In the genomic region with DNA sequence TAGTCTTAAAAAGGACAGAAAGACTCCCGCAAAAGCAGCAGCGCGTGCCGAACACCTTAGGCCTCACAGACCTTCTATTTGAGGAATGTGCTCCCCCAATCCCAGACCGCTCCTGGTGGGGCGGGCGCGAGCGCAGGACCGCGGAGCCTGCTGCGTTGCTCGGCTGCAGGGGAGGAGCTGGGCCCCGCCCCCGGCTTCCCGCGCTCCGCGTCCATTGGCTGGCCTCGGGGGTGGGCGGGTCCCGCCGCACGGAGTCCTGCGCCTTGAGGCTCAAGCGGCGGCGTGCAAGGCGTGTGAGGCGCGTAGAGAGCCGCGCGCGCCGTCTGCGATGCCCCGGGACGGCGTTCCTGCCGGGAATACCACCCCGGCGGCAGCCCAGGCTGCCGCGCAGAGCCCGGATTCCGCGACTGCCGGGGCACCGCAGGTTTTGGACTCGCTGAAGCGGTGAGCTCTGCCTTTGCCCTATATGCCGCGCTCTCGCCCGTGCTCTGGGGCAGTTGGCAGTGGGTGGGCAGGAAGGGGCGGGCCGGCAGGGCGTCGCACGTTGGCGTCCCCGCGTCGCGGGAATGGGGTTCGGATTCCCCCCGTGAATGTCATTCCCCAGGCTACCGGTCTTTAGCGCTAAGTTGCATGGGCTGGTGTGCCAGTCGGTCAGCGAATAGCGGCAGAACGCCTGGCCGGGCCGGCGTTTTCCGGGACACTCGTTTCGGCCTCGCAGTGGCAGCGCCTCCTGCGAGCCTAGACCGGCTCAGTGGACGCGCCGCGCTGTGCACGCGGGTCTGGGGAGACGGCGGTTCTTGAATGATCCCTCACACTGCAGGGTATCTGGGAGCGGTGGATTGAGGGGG, we compare ENCODE assay signal across 1 cellular context.
A peak's percentile ranks its signal among the peaks of the same experiment; 100 is the strongest.
TF ChIP-seq lines count a peak whose summit lies in the region.

No MANE protein-coding gene starts in this region.

TF ChIP-seq in HepG2, 621 proteins besides CTCF, POLR2A, EP300 and RAD21 (continued from another document and continues in another):
- TF ChIP-seq ZNF281 (CRISPR knock-in tag; IDR thresholded peaks at IDR 0.05; ENCODE audit: borderline replicate concordance) (no peak; the same call in 1 of the 2 replicates), AKAP8 (CRISPR knock-in tag; IDR thresholded peaks at IDR 0.05) (no peak), NFYC (CRISPR knock-in tag; IDR thresholded peaks at IDR 0.05) (peak; percentile 84), ZNF841 (CRISPR knock-in tag; IDR thresholded peaks at IDR 0.05; ENCODE audit: borderline replicate concordance) (0 out of 2 replicates have a peak, but pooled peaks have one; percentile 81), IKZF4 (CRISPR knock-in tag; IDR thresholded peaks at IDR 0.05; ENCODE audit: borderline replicate concordance, low read depth, not compliant biosample characterization) (peak; percentile 96), MXD4 (CRISPR knock-in tag; IDR thresholded peaks at IDR 0.05) (no peak), NONO (IDR thresholded peaks at IDR 0.05) (no peak), NONO (CRISPR knock-in tag; conservative IDR thresholded peaks at IDR 0.05) (no peak), ZZZ3 (CRISPR knock-in tag; IDR thresholded peaks at IDR 0.05; ENCODE audit: borderline replicate concordance) (no peak), ATF5 (CRISPR knock-in tag; IDR thresholded peaks at IDR 0.05; ENCODE audit: low read depth) (peak; percentile 75; the same call in 1 of the 2 replicates), ZKSCAN8 (CRISPR knock-in tag; IDR thresholded peaks at IDR 0.05; ENCODE audit: borderline replicate concordance) (no peak), ZNF737 (CRISPR knock-in tag; IDR thresholded peaks at IDR 0.05; ENCODE audit: borderline replicate concordance) (no peak), REXO4 (CRISPR knock-in tag; IDR thresholded peaks at IDR 0.05; ENCODE audit: borderline replicate concordance) (peak; percentile 90; the same call in 1 of the 2 replicates), SP2 (CRISPR knock-in tag; IDR thresholded peaks at IDR 0.05) (peak; percentile 63; the same call in 1 of the 2 replicates), ARID4A (CRISPR knock-in tag; IDR thresholded peaks at IDR 0.05; ENCODE audit: borderline replicate concordance) (peak; percentile 62; the same call in 1 of the 2 replicates), NFYB (CRISPR knock-in tag; IDR thresholded peaks at IDR 0.05) (peak; percentile 89), TEAD2 (CRISPR knock-in tag; IDR thresholded peaks at IDR 0.05) (no peak), EEA1 (CRISPR knock-in tag; IDR thresholded peaks at IDR 0.05; ENCODE audit: borderline replicate concordance) (no peak), PTBP1 (IDR thresholded peaks at IDR 0.05; ENCODE audit: low read depth, low read length, poor library complexity, severe bottlenecking) (no peak), USF2 (IDR thresholded peaks at IDR 0.05; ENCODE audit: low read depth, low read length) (no peak), USF2 (CRISPR knock-in tag; IDR thresholded peaks at IDR 0.05; ENCODE audit: borderline replicate concordance) (no peak), ZNF891 (CRISPR knock-in tag; IDR thresholded peaks at IDR 0.05) (0 out of 2 replicates have a peak, but pooled peaks have one; percentile 59), ERF (CRISPR knock-in tag; IDR thresholded peaks at IDR 0.05) (peak; percentile 84), NFKBIZ (CRISPR knock-in tag; IDR thresholded peaks at IDR 0.05) (0 out of 2 replicates have a peak, but pooled peaks have one; percentile 25)
- TF ChIP-seq, protein P1, sequence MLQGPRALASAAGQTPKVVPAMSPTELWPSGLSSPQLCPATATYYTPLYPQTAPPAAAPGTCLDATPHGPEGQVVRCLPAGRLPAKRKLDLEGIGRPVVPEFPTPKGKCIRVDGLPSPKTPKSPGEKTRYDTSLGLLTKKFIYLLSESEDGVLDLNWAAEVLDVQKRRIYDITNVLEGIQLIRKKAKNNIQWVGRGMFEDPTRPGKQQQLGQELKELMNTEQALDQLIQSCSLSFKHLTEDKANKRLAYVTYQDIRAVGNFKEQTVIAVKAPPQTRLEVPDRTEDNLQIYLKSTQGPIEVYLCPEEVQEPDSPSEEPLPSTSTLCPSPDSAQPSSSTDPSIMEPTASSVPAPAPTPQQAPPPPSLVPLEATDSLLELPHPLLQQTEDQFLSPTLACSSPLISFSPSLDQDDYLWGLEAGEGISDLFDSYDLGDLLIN (CRISPR knock-in tag; IDR thresholded peaks at IDR 0.05; ENCODE audit: borderline replicate concordance) = peak; percentile 60; the same call in 1 of the 2 replicates
- TF ChIP-seq, protein P2, sequence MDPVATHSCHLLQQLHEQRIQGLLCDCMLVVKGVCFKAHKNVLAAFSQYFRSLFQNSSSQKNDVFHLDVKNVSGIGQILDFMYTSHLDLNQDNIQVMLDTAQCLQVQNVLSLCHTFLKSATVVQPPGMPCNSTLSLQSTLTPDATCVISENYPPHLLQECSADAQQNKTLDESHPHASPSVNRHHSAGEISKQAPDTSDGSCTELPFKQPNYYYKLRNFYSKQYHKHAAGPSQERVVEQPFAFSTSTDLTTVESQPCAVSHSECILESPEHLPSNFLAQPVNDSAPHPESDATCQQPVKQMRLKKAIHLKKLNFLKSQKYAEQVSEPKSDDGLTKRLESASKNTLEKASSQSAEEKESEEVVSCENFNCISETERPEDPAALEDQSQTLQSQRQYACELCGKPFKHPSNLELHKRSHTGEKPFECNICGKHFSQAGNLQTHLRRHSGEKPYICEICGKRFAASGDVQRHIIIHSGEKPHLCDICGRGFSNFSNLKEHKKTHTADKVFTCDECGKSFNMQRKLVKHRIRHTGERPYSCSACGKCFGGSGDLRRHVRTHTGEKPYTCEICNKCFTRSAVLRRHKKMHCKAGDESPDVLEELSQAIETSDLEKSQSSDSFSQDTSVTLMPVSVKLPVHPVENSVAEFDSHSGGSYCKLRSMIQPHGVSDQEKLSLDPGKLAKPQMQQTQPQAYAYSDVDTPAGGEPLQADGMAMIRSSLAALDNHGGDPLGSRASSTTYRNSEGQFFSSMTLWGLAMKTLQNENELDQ (CRISPR knock-in tag; IDR thresholded peaks at IDR 0.05; ENCODE audit: borderline replicate concordance) = no peak
- TF ChIP-seq, protein P3, sequence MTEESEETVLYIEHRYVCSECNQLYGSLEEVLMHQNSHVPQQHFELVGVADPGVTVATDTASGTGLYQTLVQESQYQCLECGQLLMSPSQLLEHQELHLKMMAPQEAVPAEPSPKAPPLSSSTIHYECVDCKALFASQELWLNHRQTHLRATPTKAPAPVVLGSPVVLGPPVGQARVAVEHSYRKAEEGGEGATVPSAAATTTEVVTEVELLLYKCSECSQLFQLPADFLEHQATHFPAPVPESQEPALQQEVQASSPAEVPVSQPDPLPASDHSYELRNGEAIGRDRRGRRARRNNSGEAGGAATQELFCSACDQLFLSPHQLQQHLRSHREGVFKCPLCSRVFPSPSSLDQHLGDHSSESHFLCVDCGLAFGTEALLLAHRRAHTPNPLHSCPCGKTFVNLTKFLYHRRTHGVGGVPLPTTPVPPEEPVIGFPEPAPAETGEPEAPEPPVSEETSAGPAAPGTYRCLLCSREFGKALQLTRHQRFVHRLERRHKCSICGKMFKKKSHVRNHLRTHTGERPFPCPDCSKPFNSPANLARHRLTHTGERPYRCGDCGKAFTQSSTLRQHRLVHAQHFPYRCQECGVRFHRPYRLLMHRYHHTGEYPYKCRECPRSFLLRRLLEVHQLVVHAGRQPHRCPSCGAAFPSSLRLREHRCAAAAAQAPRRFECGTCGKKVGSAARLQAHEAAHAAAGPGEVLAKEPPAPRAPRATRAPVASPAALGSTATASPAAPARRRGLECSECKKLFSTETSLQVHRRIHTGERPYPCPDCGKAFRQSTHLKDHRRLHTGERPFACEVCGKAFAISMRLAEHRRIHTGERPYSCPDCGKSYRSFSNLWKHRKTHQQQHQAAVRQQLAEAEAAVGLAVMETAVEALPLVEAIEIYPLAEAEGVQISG (CRISPR knock-in tag; IDR thresholded peaks at IDR 0.05) = peak; percentile 80
- TF ChIP-seq, protein P4, sequence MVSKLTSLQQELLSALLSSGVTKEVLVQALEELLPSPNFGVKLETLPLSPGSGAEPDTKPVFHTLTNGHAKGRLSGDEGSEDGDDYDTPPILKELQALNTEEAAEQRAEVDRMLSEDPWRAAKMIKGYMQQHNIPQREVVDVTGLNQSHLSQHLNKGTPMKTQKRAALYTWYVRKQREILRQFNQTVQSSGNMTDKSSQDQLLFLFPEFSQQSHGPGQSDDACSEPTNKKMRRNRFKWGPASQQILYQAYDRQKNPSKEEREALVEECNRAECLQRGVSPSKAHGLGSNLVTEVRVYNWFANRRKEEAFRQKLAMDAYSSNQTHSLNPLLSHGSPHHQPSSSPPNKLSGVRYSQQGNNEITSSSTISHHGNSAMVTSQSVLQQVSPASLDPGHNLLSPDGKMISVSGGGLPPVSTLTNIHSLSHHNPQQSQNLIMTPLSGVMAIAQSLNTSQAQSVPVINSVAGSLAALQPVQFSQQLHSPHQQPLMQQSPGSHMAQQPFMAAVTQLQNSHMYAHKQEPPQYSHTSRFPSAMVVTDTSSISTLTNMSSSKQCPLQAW (CRISPR knock-in tag; IDR thresholded peaks at IDR 0.05) = no peak
- TF ChIP-seq, protein P5, sequence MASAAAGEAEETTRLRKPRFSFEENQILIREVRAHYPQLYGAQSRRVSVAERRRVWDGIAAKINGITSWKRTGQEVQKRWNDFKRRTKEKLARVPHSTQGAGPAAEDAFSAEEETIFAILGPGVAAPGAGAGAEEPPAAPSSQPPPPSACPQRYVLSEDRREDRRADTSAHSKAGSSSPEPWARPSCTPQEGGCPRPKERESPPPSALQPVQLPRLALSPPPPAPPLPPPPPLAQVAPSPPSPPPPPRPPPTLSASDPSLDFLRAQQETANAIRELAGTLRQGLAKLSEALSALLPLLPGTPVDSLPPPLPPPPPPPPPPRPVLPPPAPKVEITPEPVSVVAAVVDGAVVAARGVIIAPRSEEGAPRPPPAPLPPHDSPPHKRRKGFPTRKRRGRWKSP (CRISPR knock-in tag; IDR thresholded peaks at IDR 0.05) = peak; percentile 90
